In genomic region chr7:45363669-45364068, GRCh38 we compare ENCODE assay signal across 26 cellular contexts.
"Had no signal": no experiment of that assay in that cellular context is flagged by ENCODE, and none has a peak within 500 bp of the region (broad histone marks: within the 10 kb centered on the region; RNA-seq: fewer than 3 reads in every experiment).

No MANE protein-coding gene starts in this region.

- H3K4me3 ChIP-seq: esophagus muscularis mucosa, pancreas, prostate gland, smooth muscle cell, tibial nerve had no signal

- DNase-seq: activated B cell treated with CpG ODN at 0.5 μM for 24 hours; activated CD8-positive, alpha-beta memory T cell treated with anti-CD3 and anti-CD28 coated beads, Interleukin-2, amount 10 ng/mL, durations not matched to agents 7 days and 5 days; activated CD8-positive, alpha-beta T cell treated with anti-CD3 and anti-CD28 coated beads, Interleukin-2, amount 10 ng/mL, durations not matched to agents 7 days and 5 days; activated naive CD8-positive, alpha-beta T cell treated with anti-CD3 and anti-CD28 coated beads, Interleukin-2, amount 50 U/mL, for 24 hours; activated T-cell treated with anti-CD3 and anti-CD28 coated beads, Interleukin-2, amount 50 U/mL, for 48 hours; amygdala; foreskin keratinocyte; mammary epithelial cell; naive thymus-derived CD4-positive, alpha-beta T cell; nucleus accumbens; pancreas; retina; stimulated activated CD4-positive, alpha-beta T cell treated with anti-CD3 and anti-CD28 coated beads, Interleukin-1b, Interleukin-23, amount 100 ng/mL, for 48 hours; stimulated activated CD4-positive, alpha-beta T cell treated with anti-CD3 and anti-CD28 coated beads, Interleukin-4, amount 100 ng/mL, for 4 hours; stimulated activated CD8-positive, alpha-beta memory T cell treated with anti-CD3 and anti-CD28 coated beads, Interleukin-4, amount 100 ng/mL, for 48 hours; stimulated activated naive B cell treated with anti-CD40 and anti-IgM and Interleukin-4, amounts not matched to agents 10 μg/mL and 1 μg/mL and 100 μg/mL, for 72 hours; T-helper 2 cell had no signal

- H3K4me1 ChIP-seq: esophagus muscularis mucosa, foreskin keratinocyte, pancreas, prostate gland, tibial nerve had no signal

- H3K27me3 Mint-ChIP-seq: activated B cell treated with CpG ODN at 0.5 μM for 24 hours; dendritic cell treated with granulocyte-macrophage colony-stimulating factor and Interleukin-4, amounts not matched to agents 40 ng/mL and 50 ng/mL, for 4 days had no signal

- H3K27me3 ChIP-seq: esophagus muscularis mucosa, pancreas, tibial nerve had no signal

- H3K9me3 ChIP-seq: pancreas, prostate gland had no signal

- H3K36me3 ChIP-seq: esophagus muscularis mucosa, pancreas, prostate gland, tibial nerve had no signal

- H3K4me3 Mint-ChIP-seq: activated B cell treated with CpG ODN at 0.5 μM for 24 hours; activated CD8-positive, alpha-beta memory T cell treated with anti-CD3 and anti-CD28 coated beads, Interleukin-2, amount 10 ng/mL, durations not matched to agents 7 days and 5 days; activated CD8-positive, alpha-beta T cell treated with anti-CD3 and anti-CD28 coated beads, Interleukin-2, amount 10 ng/mL, durations not matched to agents 7 days and 5 days; activated naive CD4-positive, alpha-beta T cell treated with anti-CD3 and anti-CD28 coated beads, Interleukin-2, amount 50 U/mL, for 24 hours; activated naive CD8-positive, alpha-beta T cell treated with anti-CD3 and anti-CD28 coated beads, Interleukin-2, amount 50 U/mL, for 24 hours; central memory CD8-positive, alpha-beta T cell; dendritic cell treated with granulocyte-macrophage colony-stimulating factor and Interleukin-4, amounts not matched to agents 40 ng/mL and 50 ng/mL, for 4 days; mesothelial cell of epicardium; naive thymus-derived CD4-positive, alpha-beta T cell; stimulated activated naive B cell treated with anti-CD40 and anti-IgM and Interleukin-4, amounts not matched to agents 10 μg/mL and 1 μg/mL and 100 μg/mL, for 72 hours had no signal

- H3K9me3 Mint-ChIP-seq: activated B cell treated with CpG ODN at 0.5 μM for 24 hours; activated T-helper 2 cell treated with anti-CD3 and anti-CD28 coated beads, Interferon-gamma antibody, Interleukin-2, Interleukin-4, amounts not matched to agents 10 μg/mL and 5 μg/mL and 100 μg/mL, durations not matched to agents 14 hours and 24 hours and 36 hours had no signal

- H3K27ac ChIP-seq: esophagus muscularis mucosa, foreskin keratinocyte, pancreas, prostate gland, tibial nerve had no signal

- H3K4me2 ChIP-seq: smooth muscle cell had no signal

- H3K27ac Mint-ChIP-seq: activated B cell treated with CpG ODN at 0.5 μM for 24 hours; activated CD8-positive, alpha-beta memory T cell treated with anti-CD3 and anti-CD28 coated beads, Interleukin-2, amount 10 ng/mL, durations not matched to agents 7 days and 5 days; activated CD8-positive, alpha-beta T cell treated with anti-CD3 and anti-CD28 coated beads, Interleukin-2, amount 10 ng/mL, durations not matched to agents 7 days and 5 days; activated naive CD4-positive, alpha-beta T cell treated with anti-CD3 and anti-CD28 coated beads, Interleukin-2, amount 50 U/mL, for 24 hours; activated naive CD8-positive, alpha-beta T cell treated with anti-CD3 and anti-CD28 coated beads, Interleukin-2, amount 50 U/mL, for 24 hours; activated T-helper 2 cell treated with anti-CD3 and anti-CD28 coated beads, Interferon-gamma antibody, Interleukin-2, Interleukin-4, amounts not matched to agents 10 μg/mL and 5 μg/mL and 100 μg/mL, durations not matched to agents 14 hours and 24 hours and 36 hours; dendritic cell treated with granulocyte-macrophage colony-stimulating factor and Interleukin-4, amounts not matched to agents 40 ng/mL and 50 ng/mL, for 4 days; mesothelial cell of epicardium; naive thymus-derived CD4-positive, alpha-beta T cell; stimulated activated naive B cell treated with anti-CD40 and anti-IgM and Interleukin-4, amounts not matched to agents 10 μg/mL and 1 μg/mL and 100 μg/mL, for 72 hours had no signal

- ATAC-seq: activated CD8-positive, alpha-beta memory T cell treated with anti-CD3 and anti-CD28 coated beads, Interleukin-2, amount 10 ng/mL, durations not matched to agents 7 days and 5 days; activated CD8-positive, alpha-beta T cell treated with anti-CD3 and anti-CD28 coated beads, Interleukin-2, amount 10 ng/mL, durations not matched to agents 7 days and 5 days; activated naive CD8-positive, alpha-beta T cell treated with anti-CD3 and anti-CD28 coated beads, Interleukin-2, amount 50 U/mL, for 24 hours; foreskin keratinocyte; naive thymus-derived CD4-positive, alpha-beta T cell; pancreas; stimulated activated naive B cell treated with anti-CD40 and anti-IgM and Interleukin-4, amounts not matched to agents 10 μg/mL and 1 μg/mL and 100 μg/mL, for 72 hours had no signal

- H3K4me1 Mint-ChIP-seq: activated B cell treated with CpG ODN at 0.5 μM for 24 hours; activated CD8-positive, alpha-beta memory T cell treated with anti-CD3 and anti-CD28 coated beads, Interleukin-2, amount 10 ng/mL, durations not matched to agents 7 days and 5 days; activated naive CD4-positive, alpha-beta T cell treated with anti-CD3 and anti-CD28 coated beads, Interleukin-2, amount 50 U/mL, for 24 hours; activated naive CD8-positive, alpha-beta T cell treated with anti-CD3 and anti-CD28 coated beads, Interleukin-2, amount 50 U/mL, for 24 hours; central memory CD8-positive, alpha-beta T cell; naive thymus-derived CD4-positive, alpha-beta T cell; stimulated activated naive B cell treated with anti-CD40 and anti-IgM and Interleukin-4, amounts not matched to agents 10 μg/mL and 1 μg/mL and 100 μg/mL, for 72 hours had no signal
